In the genomic region with DNA sequence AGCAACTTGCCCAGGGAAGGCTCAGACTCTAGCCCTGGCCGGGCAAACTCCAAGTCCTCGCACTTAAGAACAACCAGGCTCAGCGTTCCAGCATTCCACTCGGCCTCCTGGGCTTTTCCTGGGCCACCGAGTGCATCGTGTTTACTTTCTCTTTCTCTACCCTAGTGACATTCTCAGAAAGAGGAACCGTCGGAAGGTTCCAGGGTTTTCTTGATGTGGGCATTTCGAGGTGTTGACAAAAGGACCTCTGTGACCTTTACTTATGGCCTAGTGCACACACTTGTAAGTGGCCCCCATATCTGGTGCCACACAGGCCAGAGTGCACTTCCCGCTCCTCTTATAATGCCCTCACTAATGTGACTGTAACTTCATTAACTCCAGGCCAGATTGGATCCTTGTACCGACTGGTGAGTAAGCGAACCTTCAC, we compare ENCODE assay signal across 14 cellular contexts. TPM values are rescaled to one million over a fixed set of nuclear protein-coding genes. Genes with fewer than 3 reads are reported as not detected.
DNase-seq lines count a peak whose midpoint lies in the region; ATAC-seq, FAIRE-seq and TF ChIP-seq lines count a peak whose summit lies in the region.
"Had no signal": no experiment of that assay in that cellular context is flagged by ENCODE, and none has a peak within 500 bp of the region (broad histone marks: within the 10 kb centered on the region; RNA-seq: fewer than 3 reads in every experiment).

No MANE protein-coding gene starts in this region.

- H3K4me2 ChIP-seq in BLaER1 (peak overlapping the region; percentile 43), MM.1S (ENCODE audit: low read depth, low read length) (peak overlapping the region; percentile 12; the same call in 1 of the 2 replicates), GM12878 (ENCODE audit: control insufficient read depth, insufficient read depth) (0 out of 2 replicates have a peak overlapping the region, but pooled peaks have one; percentile 14)

- TF ChIP-seq CTCF in MM.1S (IDR thresholded peaks at IDR 0.05; ENCODE audit: low read length) (no peak), GM12878 (IDR thresholded peaks at IDR 0.05 in 2 of 3, conservative IDR thresholded peaks at IDR 0.05 in 1 of 3; ENCODE audit: control insufficient read depth in 2 of 3, extremely low read depth in 1 of 3, insufficient read depth in 1 of 3, low read depth in 3 of 3, low read length in 3 of 3) (no peak), sigmoid colon (IDR thresholded peaks at IDR 0.05) (no peak)

- in situ Hi-C loops in GM12878 (cut with MboI), result no loop called here

- WGBS in GM12878 (ENCODE audit: insufficient coverage, insufficient replicate concordance, low lambda C conversion rate, missing lambda C conversion rate), result 41% methylated on average over 7 of the region's 12 CpGs
- WGBS in sigmoid colon, 2 donors, result 48 to 58% methylated on average over 9 to 12 of the region's 12 CpGs

- peaks cover under 1% of the 10 kb centered on the region; the same call in 1 of the 2 replicates for H3K36me3 ChIP-seq in BLaER1
- no peaks in the 10 kb centered on the region for H3K36me3 ChIP-seq in MM.1S (replicated peaks; ENCODE audit: insufficient read depth, low read length)
- no peaks in the 10 kb centered on the region for H3K36me3 ChIP-seq in GM12878 (ENCODE audit: control insufficient read depth in 2 of 2, insufficient read depth in 2 of 2, low read length in 1 of 2)
- H3K36me3 ChIP-seq in naive thymus-derived CD4-positive, alpha-beta T cell (ENCODE audit: control insufficient read depth in 2 of 3, insufficient read depth in 3 of 3, low read length in 3 of 3), result no peaks in the 10 kb centered on the region
- no peaks in the 10 kb centered on the region for H3K36me3 ChIP-seq in sigmoid colon
- H3K36me3 ChIP-seq: gastrocnemius medialis had no signal

- H3K4me3 ChIP-seq in BLaER1 (no peak overlapping the region), MM.1S (ENCODE audit: low read length) (no peak overlapping the region), GM12878 (no peak overlapping the region), sigmoid colon (no peak overlapping the region)
- H3K4me3 ChIP-seq in naive thymus-derived CD4-positive, alpha-beta T cell (ENCODE audit: low read length), result no peak overlapping the region
- H3K4me3 ChIP-seq: gastrocnemius medialis, SK-N-MC had no signal

- no peak for ATAC-seq in GM12878
- no peak for ATAC-seq in naive thymus-derived CD4-positive, alpha-beta T cell
- ATAC-seq in GM21423 (IDR thresholded peaks at IDR 0.05; ENCODE audit: unreplicated experiment), result no peak
- ATAC-seq: gastrocnemius medialis had no signal

- H3F3A ChIP-seq in MM.1S (ENCODE audit: insufficient read depth, low read length), result no peaks in the 10 kb centered on the region

- peak overlapping the region in 2 of 10 donors; percentile 4 to 82 for H3K4me3 Mint-ChIP-seq in naive thymus-derived CD4-positive, alpha-beta T cell

- no peaks in the 10 kb centered on the region for H4K20me1 ChIP-seq in BLaER1
- H4K20me1 ChIP-seq in MM.1S (ENCODE audit: insufficient read depth, low read length), result no peaks in the 10 kb centered on the region
- no peaks in the 10 kb centered on the region for H4K20me1 ChIP-seq in GM12878 (ENCODE audit: control insufficient read depth, insufficient read depth)

- H3K9me3 Mint-ChIP-seq in naive thymus-derived CD4-positive, alpha-beta T cell, result peaks cover 0 to 2% (median 0%) of the 10 kb centered on the region in 11 donors

- H2AFZ ChIP-seq in MM.1S (ENCODE audit: low read length) (no peak overlapping the region), GM12878 (ENCODE audit: control insufficient read depth, low read depth, low read length) (peak overlapping the region; percentile 69)

- H3K9me2 ChIP-seq in MM.1S (replicated peaks; ENCODE audit: insufficient read depth, low read length), result no peaks in the 10 kb centered on the region

- POLR2A ChIA-PET in GM12878 (lab: Charles Lee), result interaction anchor here (0.6 to 1.5 kb wide), 2 partner anchors 14 to 22 kb away, joined by 3 to 6 read pairs; no protein-coding TSS in a partner anchor
- POLR2A ChIA-PET in naive thymus-derived CD4-positive, alpha-beta T cell (lab: Charles Lee), result interaction anchor here (0.7 kb wide), 1 partner anchor 15 kb away, joined by 5 read pairs; no protein-coding TSS in a partner anchor

- no peak for TF ChIP-seq POLR2A in GM12878 (IDR thresholded peaks at IDR 0.05; ENCODE audit: low read depth, low read length)
- no peak for TF ChIP-seq POLR2A in sigmoid colon (IDR thresholded peaks at IDR 0.05)

- DNase-seq in MM.1S (no peak), GM12878 (ENCODE audit: low read depth, low spot score) (no peak), DMS153 treated with DMSO at 0.1 percent for 48 hours (lab: John Stamatoyannopoulos, UW; ENCODE audit: unreplicated experiment) (no peak), kidney glomerular epithelial cell (lab: John Stamatoyannopoulos, UW) (no peak), sigmoid colon (no peak)
- no peak for DNase-seq in naive thymus-derived CD4-positive, alpha-beta T cell
- DNase-seq: activated CD8-positive, alpha-beta memory T cell treated with anti-CD3 and anti-CD28 coated beads, Interleukin-2, amount 50 U/mL, for 4 hours; cerebellar nuclear complex; COR-L47; gastrocnemius medialis; mesendoderm had no signal

- peaks cover 0 to 8% (median 2%) of the 10 kb centered on the region in 5 donors for H3K27me3 Mint-ChIP-seq in naive thymus-derived CD4-positive, alpha-beta T cell

- CTCF ChIA-PET in GM12878 (lab: Yijun Ruan, JAX), result interaction anchor here (0.6 to 1.3 kb wide), 2 partner anchors 16 to 77 kb away, joined by 3 to 5 read pairs; no protein-coding TSS in a partner anchor
- CTCF ChIA-PET in naive thymus-derived CD4-positive, alpha-beta T cell (lab: Charles Lee), result no interaction called here

- RAD21 ChIA-PET in GM12878 (lab: Charles Lee; ENCODE audit: unreplicated experiment), result no interaction called here

- no peak for FAIRE-seq in GM12878 (lab: Jason Lieb, UNC)

- H3K27ac ChIP-seq in BLaER1, result peak overlapping the region; percentile 10; the same call in 1 of the 2 replicates
- no peak overlapping the region for H3K27ac ChIP-seq in MM.1S (ENCODE audit: low read length)
- H3K27ac ChIP-seq in GM12878 (ENCODE audit: control insufficient read depth, insufficient read depth), result no peak overlapping the region
- H3K27ac ChIP-seq in naive thymus-derived CD4-positive, alpha-beta T cell (ENCODE audit: low read depth, low read length), result no peak overlapping the region
- H3K27ac ChIP-seq in sigmoid colon, result peak overlapping the region in 1 of 4 donors; percentile 41
- H3K27ac ChIP-seq: SK-N-MC had no signal

- BruUV-seq in GM12878 (replicated peaks; lab: Mats Ljungman, UMichigan), result no TSS peak

- peak overlapping the region in 6 of 9 donors; percentile 44 to 97 (median 57) for H3K27ac Mint-ChIP-seq in naive thymus-derived CD4-positive, alpha-beta T cell

- intact Hi-C loops in GM12878 (cut with micrococcal nuclease; ENCODE audit: unreplicated experiment) (no loop called here), sigmoid colon (cut with DNase I) (loop anchor here (10.0 kb wide), 1 partner anchor 317 kb away; no protein-coding TSS in a partner anchor)
- intact Hi-C loops in naive thymus-derived CD4-positive, alpha-beta T cell (cut with micrococcal nuclease), result no loop called here

- H3K36me3 Mint-ChIP-seq in naive thymus-derived CD4-positive, alpha-beta T cell, result peaks cover 0 to 8% (median 3%) of the 10 kb centered on the region in 5 donors

- peaks cover 13 to 48% (median 18%) of the 10 kb centered on the region in 7 donors for H3K4me1 Mint-ChIP-seq in naive thymus-derived CD4-positive, alpha-beta T cell

- peak overlapping the region; percentile 3; the same call in 1 of the 2 replicates for H3K9ac ChIP-seq in BLaER1
- no peak overlapping the region for H3K9ac ChIP-seq in MM.1S (ENCODE audit: low read length)
- H3K9ac ChIP-seq in GM12878 (ENCODE audit: control insufficient read depth, insufficient read depth, low read length), result no peak overlapping the region

- SMC1A ChIA-PET in GM12878 (lab: Charles Lee; ENCODE audit: uncharacterized antibody, unreplicated experiment), result interaction anchor here (0.5 kb wide), 1 partner anchor 98 kb away, joined by 3 read pairs; no protein-coding TSS in a partner anchor

- TF ChIP-seq EP300 in GM12878 (IDR thresholded peaks at IDR 0.05; ENCODE audit: borderline replicate concordance in 1 of 2, control insufficient read depth in 1 of 2, low read depth in 2 of 2, low read length in 2 of 2) (no peak), sigmoid colon (IDR thresholded peaks at IDR 0.05) (no peak)

- H3K27me3 ChIP-seq in BLaER1 (peaks cover 18% of the 10 kb centered on the region), MM.1S (replicated peaks; ENCODE audit: insufficient read depth, low read length) (no peaks in the 10 kb centered on the region), GM12878 (replicated peaks in 1 of 2; ENCODE audit: control insufficient read depth in 2 of 2, insufficient read depth in 2 of 2, low read length in 1 of 2) (no peaks in the 10 kb centered on the region), sigmoid colon (no peaks in the 10 kb centered on the region)
- no peaks in the 10 kb centered on the region for H3K27me3 ChIP-seq in naive thymus-derived CD4-positive, alpha-beta T cell (ENCODE audit: control insufficient read depth in 2 of 2, insufficient read depth in 2 of 2, low read length in 2 of 2)
- H3K27me3 ChIP-seq: gastrocnemius medialis had no signal

- peaks cover 15% of the 10 kb centered on the region for H3K79me2 ChIP-seq in MM.1S (ENCODE audit: low read length)
- peaks cover 16% of the 10 kb centered on the region for H3K79me2 ChIP-seq in GM12878 (ENCODE audit: control insufficient read depth, insufficient read depth, low read length)

- H3K4me1 ChIP-seq in BLaER1 (peaks cover 34% of the 10 kb centered on the region), MM.1S (ENCODE audit: low read length) (no peaks in the 10 kb centered on the region), GM12878 (ENCODE audit: control insufficient read depth, insufficient read depth, low read length) (peaks cover 8% of the 10 kb centered on the region; the same call in 1 of the 2 replicates), sigmoid colon (peaks cover 0 to 30% (median 19%) of the 10 kb centered on the region in 4 donors)
- peaks cover 8 to 9% of the 10 kb centered on the region in 2 donors for H3K4me1 ChIP-seq in naive thymus-derived CD4-positive, alpha-beta T cell (ENCODE audit: control insufficient read depth in 2 of 2, insufficient read depth in 2 of 2, low read length in 2 of 2)

- no peak for TF ChIP-seq RAD21 in GM12878 (IDR thresholded peaks at IDR 0.05; ENCODE audit: insufficient read depth, low read depth, low read length)

- H3K9me3 ChIP-seq in BLaER1, result no peaks in the 10 kb centered on the region
- H3K9me3 ChIP-seq in MM.1S (replicated peaks; ENCODE audit: insufficient read depth, low read length), result no peaks in the 10 kb centered on the region
- no peaks in the 10 kb centered on the region for H3K9me3 ChIP-seq in GM12878 (replicated peaks; ENCODE audit: control insufficient read depth, insufficient read depth, low read length)
- H3K9me3 ChIP-seq in naive thymus-derived CD4-positive, alpha-beta T cell (ENCODE audit: control insufficient read depth in 2 of 3, low read length in 3 of 3), result no peaks in the 10 kb centered on the region
- no peaks in the 10 kb centered on the region for H3K9me3 ChIP-seq in sigmoid colon
- H3K9me3 ChIP-seq: gastrocnemius medialis had no signal

RNA-seq across cellular contexts. Expression of a gene that starts 3.1 kb away (rescaled TPM):
- total RNA-seq in GM12878 (2013; cell fraction: nucleolus; rRNA removed), result 87.2 and 92.3 TPM in 2 replicates
- total RNA-seq in GM12878 (2014; rRNA removed), result 9.6 and 13.4 TPM in 2 replicates
- 10.8 and 11.7 TPM in 2 replicates for total RNA-seq in GM12878 (2014; rRNA removed; fragmentation: Illumina TruSeq; extraction: Trizol)
- 17.8 and 21.9 TPM in 2 replicates for total RNA-seq in GM12878 (2021)
- polyA plus RNA-seq in GM12878 (2011; ENCODE audit: low read depth), result 7.6 TPM
- polyA plus RNA-seq in GM12878 (2011; rRNA removed), result 10.9 and 12.7 TPM in 2 replicates
- 15.5 and 19.9 TPM in 2 replicates for polyA plus RNA-seq in GM12878 (2011; cell fraction: cytosol; rRNA removed)
- 50.3 and 65.1 TPM in 2 replicates for polyA plus RNA-seq in GM12878 (2011; cell fraction: nucleus; rRNA removed)
- polyA plus RNA-seq in GM12878 (2012), result 13.0 and 16.7 TPM in 2 replicates
- polyA plus RNA-seq in GM12878 (2014; fragmentation: Illumina TruSeq; extraction: Trizol), result 11.5 and 12.0 TPM in 2 replicates
- 1 to 10 TPM; 3.9 to 7.3 TPM for polyA plus RNA-seq in GM12878 (2014; fragmentation: Nextera tagmentation; extraction: Ambion mirVana)
- polyA plus RNA-seq in GM12878 (2014; rRNA removed), result 12.9 and 14.4 TPM in 2 replicates
- polyA plus RNA-seq in GM12878 (2016; fragmentation: Nextera tagmentation; extraction: Ambion mirVana), result 10 to 100 TPM; 13.3 to 16.8 TPM
- 38.3 and 45.5 TPM in 2 replicates for polyA minus RNA-seq in GM12878 (2011; rRNA and poly(A)+ RNA removed)
- 12.9 and 14.6 TPM in 2 replicates for polyA minus RNA-seq in GM12878 (2011; cell fraction: cytosol; rRNA and poly(A)+ RNA removed)
- 43.9 and 65.4 TPM in 2 replicates for polyA minus RNA-seq in GM12878 (2011; cell fraction: nucleus; rRNA and poly(A)+ RNA removed)
- 10 to 100 TPM; 43.6 to 81.2 (median 68.5) TPM for total RNA-seq in naive thymus-derived CD4-positive, alpha-beta T cell
- polyA plus RNA-seq in naive thymus-derived CD4-positive, alpha-beta T cell, result 10 to 100 TPM; 17.2 to 28.9 TPM
- total RNA-seq in sigmoid colon, result 10 to 100 TPM; 17.4 to 31.0 (median 23.0) TPM
- 10 to 100 TPM in 1 of 3 donors, 1 to 10 TPM in 2; 8.4 to 15.9 (median 8.8) TPM for polyA plus RNA-seq in sigmoid colon

RNA-seq across cellular contexts. Expression of a gene that starts 11.8 kb away (rescaled TPM):
- total RNA-seq in GM12878 (2013; cell fraction: nucleolus; rRNA removed), result not detected in 2 replicates
- total RNA-seq in GM12878 (2014; rRNA removed) (not detected in 2 replicates), GM12878 (2014; rRNA removed; fragmentation: Illumina TruSeq; extraction: Trizol) (not detected in 2 replicates), GM12878 (2021) (not detected in 2 replicates), sigmoid colon (not detected)
- not detected for polyA plus RNA-seq in GM12878 (2011; ENCODE audit: low read depth)
- polyA plus RNA-seq in GM12878 (2011; rRNA removed) (not detected in 2 replicates), GM12878 (2014; fragmentation: Illumina TruSeq; extraction: Trizol) (not detected in 2 replicates), GM12878 (2014; fragmentation: Nextera tagmentation; extraction: Ambion mirVana) (not detected), GM12878 (2014; rRNA removed) (not detected in 2 replicates), GM12878 (2016; fragmentation: Nextera tagmentation; extraction: Ambion mirVana) (not detected), sigmoid colon (not detected)
- polyA plus RNA-seq in GM12878 (2011; cell fraction: cytosol; rRNA removed), result not detected in 2 replicates
- not detected in 2 replicates for polyA plus RNA-seq in GM12878 (2011; cell fraction: nucleus; rRNA removed)
- 0.11 TPM in 1 of 2 replicates, not detected in the other for polyA plus RNA-seq in GM12878 (2012)
- not detected in 2 replicates for polyA minus RNA-seq in GM12878 (2011; rRNA and poly(A)+ RNA removed)
- polyA minus RNA-seq in GM12878 (2011; cell fraction: cytosol; rRNA and poly(A)+ RNA removed), result not detected in 2 replicates
- not detected in 2 replicates for polyA minus RNA-seq in GM12878 (2011; cell fraction: nucleus; rRNA and poly(A)+ RNA removed)
- not detected for total RNA-seq in naive thymus-derived CD4-positive, alpha-beta T cell
- not detected for polyA plus RNA-seq in naive thymus-derived CD4-positive, alpha-beta T cell
- total RNA-seq: gastrocnemius medialis had no signal
